ENCODE assay signal across 8 cellular contexts in genomic region chr16:4664538-4665418, GRCh38. TPM values are rescaled to one million over a fixed set of nuclear protein-coding genes. Genes with fewer than 3 reads are reported as not detected.
DNase-seq lines count a peak whose midpoint lies in the region; ATAC-seq, FAIRE-seq and TF ChIP-seq lines count a peak whose summit lies in the region.

No MANE protein-coding gene starts in this region.

- peak; percentile 43 for DNase-seq in T-helper 22 cell (ENCODE audit: low read depth)
- DNase-seq in bronchial epithelial cell (ENCODE audit: low read depth): peak; percentile 57
- DNase-seq in ovary: peak in 3 of 5 donors; percentile 46 to 67 (median 55)
- no peak for DNase-seq in NCI-H748 treated with DMSO at 0.1 percent for 48 hours (lab: John Stamatoyannopoulos, UW)
- DNase-seq in EL: no peak

- H3K27ac ChIP-seq in ovary: no peak overlapping the region

- TF ChIP-seq CTCF in bronchial epithelial cell (IDR thresholded peaks at IDR 0.05; ENCODE audit: insufficient read depth, low read length, severe bottlenecking) (no peak), ovary (IDR thresholded peaks at IDR 0.05) (no peak)

- 68 to 74% (median 69%) methylated on average over 26 of the region's 26 CpGs for WGBS in ovary, 3 donors

- no peak for FAIRE-seq in bronchial epithelial cell (lab: Jason Lieb, UNC)

- no peaks in the 10 kb centered on the region for H3K27me3 ChIP-seq in bronchial epithelial cell (ENCODE audit: control insufficient read depth, insufficient read depth, low read length)
- H3K27me3 ChIP-seq in ovary: no peaks in the 10 kb centered on the region

- ATAC-seq in HG02870 (IDR thresholded peaks at IDR 0.05; ENCODE audit: unreplicated experiment) (peak; percentile 46), GM18520 (IDR thresholded peaks at IDR 0.05; ENCODE audit: unreplicated experiment) (no peak), HG03521 (IDR thresholded peaks at IDR 0.05; ENCODE audit: unreplicated experiment) (no peak)

- H3K9me3 ChIP-seq in ovary: no peaks in the 10 kb centered on the region

- H3K4me1 ChIP-seq in ovary (ENCODE audit: insufficient read depth): peaks cover 3% of the 10 kb centered on the region

- H3K4me3 ChIP-seq in bronchial epithelial cell (ENCODE audit: low read depth, low read length): no peak overlapping the region
- no peak overlapping the region for H3K4me3 ChIP-seq in ovary

- no peak for TF ChIP-seq EP300 in ovary (IDR thresholded peaks at IDR 0.05)

- H3K36me3 ChIP-seq in bronchial epithelial cell (ENCODE audit: control insufficient read depth, insufficient read depth, low read length): peaks cover 19% of the 10 kb centered on the region
- no peaks in the 10 kb centered on the region for H3K36me3 ChIP-seq in ovary

- no peak for TF ChIP-seq POLR2A in ovary (IDR thresholded peaks at IDR 0.05)

- intact Hi-C loops in ovary (cut with DNase I): no loop called here

RNA-seq across cellular contexts. Expression of gene NUDT16L1, which starts 28.6 kb away (rescaled TPM):
- 21.1 and 34.8 TPM in 2 replicates for total RNA-seq in bronchial epithelial cell
- 10 to 100 TPM; 19.4 to 33.1 (median 28.0) TPM for total RNA-seq in ovary
- 10 to 100 TPM in 1 of 2 donors, 1 to 10 TPM in 1; 8.1 to 33.6 TPM for polyA plus RNA-seq in ovary

RNA-seq across cellular contexts. Expression of gene MGRN1, which starts 40.2 kb away (rescaled TPM):
- total RNA-seq in bronchial epithelial cell (6.1 and 10.1 TPM in 2 replicates), ovary (10 to 100 TPM; 23.2 to 94.2 (median 64.6) TPM)
- polyA plus RNA-seq in ovary: 10 to 100 TPM; 21.5 to 27.9 TPM

RNA-seq across cellular contexts. Expression of gene UBALD1, which starts 50.1 kb away (rescaled TPM):
- total RNA-seq in bronchial epithelial cell (3.7 and 4.7 TPM in 2 replicates), ovary (10 to 100 TPM in 6 of 7 donors, 1 to 10 TPM in 1; 9.3 to 39.5 (median 21.4) TPM)
- polyA plus RNA-seq in ovary: 10 to 100 TPM in 1 of 2 donors, under 1 TPM in 1; 0.43 to 24.0 TPM

Comparison
In these comparisons a context has a peak if more than half of its experiments do, and no peak if none do; other contexts are left out.
1. DNase-seq: peak in T-helper 22 cell (single experiment), bronchial epithelial cell (single experiment) and ovary (3 of 5); none in NCI-H748 treated with DMSO at 0.1 percent for 48 hours (single experiment) and EL (single experiment).